Comparison of ENCODE assay signal across 8 cellular contexts in the genomic region with DNA sequence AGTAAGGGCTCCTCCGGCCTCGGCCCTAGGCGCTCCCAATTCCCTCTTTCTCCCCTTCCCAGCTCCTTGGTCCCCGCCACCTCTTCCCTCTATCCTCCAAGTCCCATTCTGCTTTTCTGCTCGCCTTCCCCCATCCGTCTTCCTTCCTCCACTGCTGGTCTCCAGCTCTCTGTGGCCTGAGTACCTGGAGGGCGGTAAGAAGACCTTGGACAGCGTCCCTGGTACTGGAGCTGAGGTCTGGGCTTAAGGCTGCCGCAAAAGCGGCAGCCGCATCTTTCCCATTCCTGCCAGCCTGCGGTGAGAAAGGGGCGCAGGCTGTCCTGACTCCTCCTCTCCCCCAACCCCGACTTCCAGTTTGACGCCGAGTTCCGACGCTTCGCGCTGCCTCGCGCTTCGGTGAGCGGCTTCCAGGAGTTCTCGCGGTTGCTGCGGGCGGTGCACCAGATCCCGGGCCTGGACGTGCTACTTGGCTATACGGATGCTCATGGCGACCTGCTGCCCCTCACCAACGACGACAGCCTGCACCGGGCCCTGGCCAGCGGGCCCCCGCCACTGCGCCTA. TPM values are rescaled to one million over a fixed set of nuclear protein-coding genes. Genes with fewer than 3 reads are reported as not detected.
DNase-seq lines count a peak whose midpoint lies in the region; ATAC-seq and TF ChIP-seq lines count a peak whose summit lies in the region.

No MANE protein-coding gene starts in this region.

- peak; percentile 23 to 51 for DNase-seq in SHP77 (lab: John Stamatoyannopoulos, UW)
- DNase-seq in SHP77 treated with DMSO at 0.1 percent for 48 hours (lab: John Stamatoyannopoulos, UW): no peak
- peak; percentile 17 for DNase-seq in NCI-H226
- DNase-seq in cardiac fibroblast (ENCODE audit: low read depth in 2 of 2): peak in 1 of 2 donors; percentile 34
- DNase-seq in right lobe of liver: no peak
- DNase-seq in thoracic aorta (ENCODE audit: low spot score): no peak

- H3K4me3 ChIP-seq in cardiac fibroblast (replicated peaks in 1 of 2; ENCODE audit: low read depth in 2 of 2, low read length in 2 of 2) (peak overlapping the region; percentile 36 to 39), right lobe of liver (peak overlapping the region; percentile 77 to 95 (median 77)), thoracic aorta (peak overlapping the region; percentile 91)

- H3K4me1 ChIP-seq in right lobe of liver (peaks cover 0 to 18% (median 4%) of the 10 kb centered on the region in 4 donors), thoracic aorta (ENCODE audit: control insufficient read depth in 1 of 2, low read depth in 2 of 2) (peaks cover 17 to 27% of the 10 kb centered on the region in 2 donors)

- ATAC-seq in right lobe of liver: no peak
- ATAC-seq in thoracic aorta (ENCODE audit: insufficient number of reproducible peaks, low FRiP score, low read depth): no peak
- no peak for ATAC-seq in GM18519 (IDR thresholded peaks at IDR 0.05; ENCODE audit: low FRiP score, unreplicated experiment)
- no peak for ATAC-seq in GM21619 (IDR thresholded peaks at IDR 0.05; ENCODE audit: unreplicated experiment)

- H3K27ac ChIP-seq in right lobe of liver: peak overlapping the region in 1 of 3 donors; percentile 50
- H3K27ac ChIP-seq in thoracic aorta: peak overlapping the region; percentile 76 to 97

- H3K27me3 ChIP-seq in right lobe of liver: no peaks in the 10 kb centered on the region
- H3K27me3 ChIP-seq in thoracic aorta (replicated peaks; ENCODE audit: insufficient read depth): no peaks in the 10 kb centered on the region

- intact Hi-C loops in right lobe of liver (cut with DNase I): no loop called here

- TF ChIP-seq POLR2A in right lobe of liver (IDR thresholded peaks at IDR 0.05): no peak

- H3K36me3 ChIP-seq in right lobe of liver (no peaks in the 10 kb centered on the region), thoracic aorta (peaks cover 15% of the 10 kb centered on the region)

- H3K9me3 ChIP-seq in right lobe of liver (no peaks in the 10 kb centered on the region), thoracic aorta (no peaks in the 10 kb centered on the region)

- no peak for TF ChIP-seq CTCF in cardiac fibroblast (IDR thresholded peaks at IDR 0.05; ENCODE audit: low read depth, low read length)
- TF ChIP-seq CTCF in right lobe of liver (IDR thresholded peaks at IDR 0.05): no peak
- TF ChIP-seq CTCF in thoracic aorta (IDR thresholded peaks at IDR 0.05): no peak

- 34% methylated on average over 29 of the region's 38 CpGs for WGBS in right lobe of liver (ENCODE audit: insufficient coverage, low coverage, low lambda C conversion rate, missing lambda C conversion rate)

RNA-seq across cellular contexts. Expression of gene PARD6A, which starts 0.4 kb away (rescaled TPM):
- total RNA-seq in right lobe of liver (1 to 10 TPM; 1.3 to 4.8 (median 2.6) TPM), thoracic aorta (10 to 100 TPM in 1 of 2 donors, 1 to 10 TPM in 1; 5.7 to 10.7 TPM)

RNA-seq across cellular contexts. Expression of gene ACD, which starts 1.1 kb away (rescaled TPM):
- total RNA-seq in right lobe of liver (1 to 10 TPM; 4.0 to 8.2 (median 5.9) TPM), thoracic aorta (10 to 100 TPM; 16.9 to 20.4 TPM)

RNA-seq across cellular contexts. Expression of gene ENKD1, which starts 5.4 kb away (rescaled TPM):
- total RNA-seq in right lobe of liver (1 to 10 TPM; 4.4 to 8.9 (median 7.3) TPM), thoracic aorta (10 to 100 TPM; 15.4 to 17.6 TPM)

RNA-seq across cellular contexts. Expression of gene C16orf86, which starts 5.4 kb away (rescaled TPM):
- 1 to 10 TPM; 1.4 to 4.3 (median 2.5) TPM for total RNA-seq in right lobe of liver
- 10 to 100 TPM in 1 of 2 donors, 1 to 10 TPM in 1; 6.6 to 11.9 TPM for total RNA-seq in thoracic aorta

RNA-seq across cellular contexts. Expression of gene CARMIL2, which starts 16.2 kb away (rescaled TPM):
- total RNA-seq in right lobe of liver: 1 to 10 TPM in 3 of 6 experiments, under 1 TPM in 3; 0.39 to 3.4 (median 0.88) TPM
- total RNA-seq in thoracic aorta: 1 to 10 TPM in 1 of 2 donors, under 1 TPM in 1; 0.42 to 1.2 TPM

Comparison
In these comparisons a context has a peak if more than half of its experiments do, and no peak if none do; other contexts are left out.
1. DNase-seq: peak in SHP77 (2 of 2) and NCI-H226 (single experiment); none in SHP77 treated with DMSO at 0.1 percent for 48 hours (single experiment), right lobe of liver (0 of 3) and thoracic aorta (single experiment).
2. H3K4me3 ChIP-seq: peak in every context shown above with its lines; median percentile 91 in thoracic aorta; 77 in right lobe of liver; 38 in cardiac fibroblast.